18 cellular contexts compared by ENCODE assay signal in genomic region chr19:17467471-17468301, GRCh38. TPM values are rescaled to one million over a fixed set of nuclear protein-coding genes. Genes with fewer than 3 reads are reported as not detected.
DNase-seq lines count a peak whose midpoint lies in the region; ATAC-seq, FAIRE-seq and TF ChIP-seq lines count a peak whose summit lies in the region.
"Had no signal": no experiment of that assay in that cellular context is flagged by ENCODE, and none has a peak within 500 bp of the region (broad histone marks: within the 10 kb centered on the region; RNA-seq: fewer than 3 reads in every experiment).

No MANE protein-coding gene starts in this region.

- no peaks in the 10 kb centered on the region for H3K9me3 Mint-ChIP-seq in HFFc6
- H3K9me3 Mint-ChIP-seq in effector memory CD8-positive, alpha-beta T cell = no peaks in the 10 kb centered on the region
- no peaks in the 10 kb centered on the region for H3K9me3 Mint-ChIP-seq in progenitor cell of endocrine pancreas (ENCODE audit: low read depth)
- H3K9me3 Mint-ChIP-seq: activated naive CD4-positive, alpha-beta T cell treated with anti-CD3 and anti-CD28 coated beads, Interleukin-2, amount 50 U/mL, for 72 hours had no signal

- POLR2A ChIA-PET in A549 (lab: Yijun Ruan, JAX) = no interaction called here

- H3K36me3 Mint-ChIP-seq in HFFc6 (ENCODE audit: low read depth) = no peaks in the 10 kb centered on the region
- peaks cover 13% of the 10 kb centered on the region for H3K36me3 Mint-ChIP-seq in effector memory CD8-positive, alpha-beta T cell (ENCODE audit: insufficient read depth)
- H3K36me3 Mint-ChIP-seq in progenitor cell of endocrine pancreas (ENCODE audit: insufficient read depth) = no peaks in the 10 kb centered on the region
- H3K36me3 Mint-ChIP-seq: activated naive CD4-positive, alpha-beta T cell treated with anti-CD3 and anti-CD28 coated beads, Interleukin-2, amount 50 U/mL, for 72 hours had no signal

- no peak for TF ChIP-seq POLR2A in A549 (IDR thresholded peaks at IDR 0.05; ENCODE audit: low read length)

- peak overlapping the region; percentile 9 to 66; a peak in 4 of 6 replicates for H3K27ac ChIP-seq in A549

- no peak for TF ChIP-seq RAD21 in A549 (conservative IDR thresholded peaks at IDR 0.05 in 1 of 2, IDR thresholded peaks at IDR 0.05 in 1 of 2)

- no peaks in the 10 kb centered on the region; the same call in 1 of the 2 replicates for H3K27me3 Mint-ChIP-seq in HFFc6 (ENCODE audit: insufficient read depth)
- H3K27me3 Mint-ChIP-seq in effector memory CD8-positive, alpha-beta T cell = no peaks in the 10 kb centered on the region
- H3K27me3 Mint-ChIP-seq in progenitor cell of endocrine pancreas = peaks cover 23% of the 10 kb centered on the region

- H3K27ac Mint-ChIP-seq in HFFc6 = peak overlapping the region; percentile 14; the same call in 1 of the 2 replicates
- H3K27ac Mint-ChIP-seq in effector memory CD8-positive, alpha-beta T cell = no peak overlapping the region
- H3K27ac Mint-ChIP-seq in progenitor cell of endocrine pancreas = no peak overlapping the region
- H3K27ac Mint-ChIP-seq: activated naive CD4-positive, alpha-beta T cell treated with anti-CD3 and anti-CD28 coated beads, Interleukin-2, amount 50 U/mL, for 72 hours had no signal

- H3K4me3 Mint-ChIP-seq in HFFc6 (no peak overlapping the region), progenitor cell of endocrine pancreas (ENCODE audit: low read depth) (peak overlapping the region; percentile 16)
- peak overlapping the region; percentile 17 to 88 for H3K4me3 Mint-ChIP-seq in effector memory CD8-positive, alpha-beta T cell

- no peak overlapping the region for H3K4me3 ChIP-seq in A549

- no peak for TF ChIP-seq EP300 in A549 (IDR thresholded peaks at IDR 0.05)

- no peak for FAIRE-seq in A549 (lab: Jason Lieb, UNC)
- FAIRE-seq: islet of Langerhans, RCC 7860 had no signal

- no peak for TF ChIP-seq CTCF in A549 (IDR thresholded peaks at IDR 0.05)
- no peak for TF ChIP-seq CTCF in HFFc6 (IDR thresholded peaks at IDR 0.05)
- TF ChIP-seq CTCF in progenitor cell of endocrine pancreas (IDR thresholded peaks at IDR 0.05; ENCODE audit: unreplicated experiment) = no peak

- DNase-seq in A549 (ENCODE audit: low read depth in 1 of 2, low spot score in 1 of 2) = no peak
- no peak for DNase-seq in HFFc6
- no peak for DNase-seq in effector memory CD8-positive, alpha-beta T cell
- no peak for DNase-seq in progenitor cell of endocrine pancreas (ENCODE audit: low spot score, unreplicated experiment)
- DNase-seq in inferior parietal cortex (ENCODE audit: extremely low spot score) = no peak
- DNase-seq in Ammon's horn (ENCODE audit: low spot score) = no peak
- DNase-seq in NCI-H345 treated with DMSO at 0.1 percent for 48 hours (lab: John Stamatoyannopoulos, UW; ENCODE audit: unreplicated experiment) = no peak
- DNase-seq: activated CD8-positive, alpha-beta memory T cell treated with anti-CD3 and anti-CD28 coated beads for 24 hours; cortex of kidney; MV-4-11; NCI-H345 had no signal

- peaks cover 28% of the 10 kb centered on the region; the same call in 2 of the 3 replicates for H3K4me1 ChIP-seq in A549

- peak overlapping the region; percentile 32; the same call in 2 of the 3 replicates for H3K4me2 ChIP-seq in A549

- WGBS in A549 (ENCODE audit: missing lambda C conversion rate) = 64% methylated on average over 12 of the region's 12 CpGs

- H3K4me1 Mint-ChIP-seq in HFFc6 (ENCODE audit: low read depth) (peaks cover 30% of the 10 kb centered on the region), progenitor cell of endocrine pancreas (ENCODE audit: low read depth) (peaks cover 13% of the 10 kb centered on the region)
- H3K4me1 Mint-ChIP-seq in effector memory CD8-positive, alpha-beta T cell (ENCODE audit: low read depth in 2 of 2) = peaks cover 17 to 29% of the 10 kb centered on the region in 2 donors

- no peaks in the 10 kb centered on the region for H3K9me3 ChIP-seq in A549

- ATAC-seq in A549 (no peak), HG02981 (IDR thresholded peaks at IDR 0.05; ENCODE audit: unreplicated experiment) (no peak)
- ATAC-seq in effector memory CD8-positive, alpha-beta T cell (replicated peaks) = no peak
- ATAC-seq: activated naive CD4-positive, alpha-beta T cell treated with anti-CD3 and anti-CD28 coated beads, Interleukin-2, amount 50 U/mL, for 72 hours had no signal

- CTCF ChIA-PET in A549 (lab: Yijun Ruan, JAX) = interaction anchor here (0.8 to 2.6 kb wide), 8 partner anchors 13 to 307 kb away, joined by 3 to 13 read pairs (median 4); partner anchors contain the start of gene TMEM221

TF ChIP-seq in A549, 52 proteins besides CTCF, POLR2A, EP300 and RAD21 (continues in another document):
- TF ChIP-seq HES2 (IDR thresholded peaks at IDR 0.05) (no peak), MAFK (IDR thresholded peaks at IDR 0.05; ENCODE audit: partially characterized antibody) (no peak), ZC3H11A (IDR thresholded peaks at IDR 0.05) (no peak), NFE2L2 (conservative IDR thresholded peaks at IDR 0.05; ENCODE audit: low read length) (no peak), KDM1A (IDR thresholded peaks at IDR 0.05; ENCODE audit: low read depth) (no peak), ATOH8 (CRISPR knock-in tag; IDR thresholded peaks at IDR 0.05; ENCODE audit: low read depth) (no peak)
- TF ChIP-seq, protein P1, sequence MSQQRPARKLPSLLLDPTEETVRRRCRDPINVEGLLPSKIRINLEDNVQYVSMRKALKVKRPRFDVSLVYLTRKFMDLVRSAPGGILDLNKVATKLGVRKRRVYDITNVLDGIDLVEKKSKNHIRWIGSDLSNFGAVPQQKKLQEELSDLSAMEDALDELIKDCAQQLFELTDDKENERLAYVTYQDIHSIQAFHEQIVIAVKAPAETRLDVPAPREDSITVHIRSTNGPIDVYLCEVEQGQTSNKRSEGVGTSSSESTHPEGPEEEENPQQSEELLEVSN (IDR thresholded peaks at IDR 0.05; ENCODE audit: borderline replicate concordance, low read depth) = no peak

RNA-seq across cellular contexts. Expression of gene SLC27A1, which starts 2.6 kb away (rescaled TPM):
- 1.8 and 2.7 TPM in 2 replicates for polyA plus RNA-seq in A549 (2011; rRNA removed)
- polyA plus RNA-seq in A549 (2012; cell fraction: cytosol; rRNA removed) = 2.6 and 4.1 TPM in 2 replicates
- 12.9 and 13.5 TPM in 2 replicates for polyA plus RNA-seq in A549 (2012; cell fraction: nucleus; rRNA removed)
- polyA plus RNA-seq in A549 (2017; fragmentation: RNase III; extraction: RNeasy Plus Mini Kit Qiagen cat#74134 plus additional on column Dnase treatment) = 1.9 to 2.6 TPM (median 2.5 TPM) in 3 replicates
- polyA minus RNA-seq in A549 (2011; rRNA and poly(A)+ RNA removed) = 2.1 and 3.1 TPM in 2 replicates
- total RNA-seq in HFFc6 (2021; fragmentation: NEBNext Ultra II Directional; extraction: Animal tissue kit (Norgen Biotek cat#: 25700)) = 10 to 100 TPM; 11.5 to 14.9 (median 13.6) TPM
- total RNA-seq in progenitor cell of endocrine pancreas = 16.7 and 19.8 TPM in 2 replicates

RNA-seq across cellular contexts. Expression of gene NXNL1, which starts 7.0 kb away (rescaled TPM):
- polyA plus RNA-seq in A549 (2011; rRNA removed) (not detected in 2 replicates), A549 (2017; fragmentation: RNase III; extraction: RNeasy Plus Mini Kit Qiagen cat#74134 plus additional on column Dnase treatment) (not detected in 3 replicates)
- polyA plus RNA-seq in A549 (2012; cell fraction: cytosol; rRNA removed) = not detected in 2 replicates
- polyA plus RNA-seq in A549 (2012; cell fraction: nucleus; rRNA removed) = not detected in 2 replicates
- polyA minus RNA-seq in A549 (2011; rRNA and poly(A)+ RNA removed) = not detected in 2 replicates
- not detected for total RNA-seq in HFFc6 (2021; fragmentation: NEBNext Ultra II Directional; extraction: Animal tissue kit (Norgen Biotek cat#: 25700))
- not detected in 2 replicates for total RNA-seq in progenitor cell of endocrine pancreas
- total RNA-seq: activated naive CD4-positive, alpha-beta T cell treated with anti-CD3 and anti-CD28 coated beads, Interleukin-2, amount 50 U/mL, for 72 hours; fibroblast of villous mesenchyme; H4; T-helper 2 cell treated with Interferon-gamma antibody and Interleukin-4, amounts not matched to agents 100 ng/mL and 5 ng/mL, for 36 hours had no signal

RNA-seq across cellular contexts. Expression of gene TMEM221, which starts 19.2 kb away (rescaled TPM):
- polyA plus RNA-seq in A549 (2011; rRNA removed) (0.61 and 0.78 TPM in 2 replicates), A549 (2017; fragmentation: RNase III; extraction: RNeasy Plus Mini Kit Qiagen cat#74134 plus additional on column Dnase treatment) (0.52 to 0.90 TPM (median 0.62 TPM) in 3 replicates)
- polyA plus RNA-seq in A549 (2012; cell fraction: cytosol; rRNA removed) = 0.41 and 0.58 TPM in 2 replicates
- 0.72 and 1.3 TPM in 2 replicates for polyA plus RNA-seq in A549 (2012; cell fraction: nucleus; rRNA removed)
- 0.45 and 0.97 TPM in 2 replicates for polyA minus RNA-seq in A549 (2011; rRNA and poly(A)+ RNA removed)
- not detected for total RNA-seq in HFFc6 (2021; fragmentation: NEBNext Ultra II Directional; extraction: Animal tissue kit (Norgen Biotek cat#: 25700))
- 3.6 and 4.5 TPM in 2 replicates for total RNA-seq in progenitor cell of endocrine pancreas
- total RNA-seq: activated naive CD4-positive, alpha-beta T cell treated with anti-CD3 and anti-CD28 coated beads, Interleukin-2, amount 50 U/mL, for 72 hours; fibroblast of villous mesenchyme; T-helper 2 cell treated with Interferon-gamma antibody and Interleukin-4, amounts not matched to agents 100 ng/mL and 5 ng/mL, for 36 hours had no signal

RNA-seq across cellular contexts. Expression of gene PGLS, which starts 43.8 kb away (rescaled TPM):
- 24.9 and 28.8 TPM in 2 replicates for polyA plus RNA-seq in A549 (2011; rRNA removed)
- 55.6 and 75.8 TPM in 2 replicates for polyA plus RNA-seq in A549 (2012; cell fraction: cytosol; rRNA removed)
- 72.0 and 80.2 TPM in 2 replicates for polyA plus RNA-seq in A549 (2012; cell fraction: nucleus; rRNA removed)
- 37.2 to 49.4 TPM (median 45.7 TPM) in 3 replicates for polyA plus RNA-seq in A549 (2017; fragmentation: RNase III; extraction: RNeasy Plus Mini Kit Qiagen cat#74134 plus additional on column Dnase treatment)
- polyA minus RNA-seq in A549 (2011; rRNA and poly(A)+ RNA removed) = 41.5 and 47.5 TPM in 2 replicates
- 100 to 1,000 TPM in 1 of 6 experiments, 10 to 100 TPM in 5; 90.6 to 101 (median 95.2) TPM for total RNA-seq in HFFc6 (2021; fragmentation: NEBNext Ultra II Directional; extraction: Animal tissue kit (Norgen Biotek cat#: 25700))
- 102 and 107 TPM in 2 replicates for total RNA-seq in progenitor cell of endocrine pancreas

RNA-seq across cellular contexts. Expression of gene MVB12A, which starts 47.8 kb away (rescaled TPM):
- polyA plus RNA-seq in A549 (2011; rRNA removed) (18.3 and 19.1 TPM in 2 replicates), A549 (2017; fragmentation: RNase III; extraction: RNeasy Plus Mini Kit Qiagen cat#74134 plus additional on column Dnase treatment) (26.8 to 30.2 TPM (median 27.7 TPM) in 3 replicates)
- 36.1 and 51.9 TPM in 2 replicates for polyA plus RNA-seq in A549 (2012; cell fraction: cytosol; rRNA removed)
- polyA plus RNA-seq in A549 (2012; cell fraction: nucleus; rRNA removed) = 51.9 and 58.3 TPM in 2 replicates
- polyA minus RNA-seq in A549 (2011; rRNA and poly(A)+ RNA removed) = 17.0 and 18.8 TPM in 2 replicates
- 10 to 100 TPM; 45.2 to 49.2 (median 47.2) TPM for total RNA-seq in HFFc6 (2021; fragmentation: NEBNext Ultra II Directional; extraction: Animal tissue kit (Norgen Biotek cat#: 25700))
- total RNA-seq in progenitor cell of endocrine pancreas = 50.7 and 56.6 TPM in 2 replicates
